16 cellular contexts compared by ENCODE assay signal in the genomic region with DNA sequence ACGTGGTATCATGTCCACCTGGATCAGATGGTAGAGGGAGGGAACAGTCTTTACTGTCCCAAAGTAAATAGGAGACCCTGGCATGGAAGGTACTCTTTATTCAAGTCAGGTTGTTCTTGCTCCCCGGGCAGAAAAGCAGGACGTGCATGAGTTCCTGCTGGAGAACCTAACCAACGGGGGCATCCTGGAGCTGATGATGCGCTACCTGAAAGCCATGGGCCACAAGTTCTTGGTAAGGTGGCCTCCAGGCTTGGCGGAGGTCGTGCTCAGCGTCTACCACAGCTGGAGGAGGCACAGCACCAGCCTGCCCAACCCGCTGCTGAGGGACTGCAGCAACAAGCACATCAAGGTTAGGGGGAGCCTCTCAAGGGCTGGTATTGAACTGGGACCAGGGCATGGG. TPM values are rescaled to one million over a fixed set of nuclear protein-coding genes. Genes with fewer than 3 reads are reported as not detected.
DNase-seq lines count a peak whose midpoint lies in the region; ATAC-seq and TF ChIP-seq lines count a peak whose summit lies in the region.
"Had no signal": no experiment of that assay in that cellular context is flagged by ENCODE, and none has a peak within 500 bp of the region (broad histone marks: within the 10 kb centered on the region; RNA-seq: fewer than 3 reads in every experiment).

No MANE protein-coding gene starts in this region.

- no peaks in the 10 kb centered on the region for H3K9me3 ChIP-seq in gastroesophageal sphincter
- H3K9me3 ChIP-seq in MG63 = no peaks in the 10 kb centered on the region
- H3K9me3 ChIP-seq: Peyer's patch had no signal

- peaks cover 58% of the 10 kb centered on the region for H3K36me3 Mint-ChIP-seq in HFFc6 (ENCODE audit: low read depth)
- peaks cover 53% of the 10 kb centered on the region for H3K36me3 Mint-ChIP-seq in activated T-helper 1 cell treated with anti-CD3 and anti-CD28 coated beads, Interleukin-12 subunit alpha, Interleukin-12 subunit beta, Interleukin-2, Interleukin-4 antibody, amounts not matched to agents 30 ng/mL and 10 ng/mL and 1 ng/mL, durations not matched to agents 14 hours and 24 hours and 36 hours (ENCODE audit: low read depth)
- H3K36me3 Mint-ChIP-seq in stimulated activated effector memory CD8-positive, alpha-beta T cell treated with anti-CD3 and anti-CD28 coated beads, Interleukin-12 subunit alpha, Interleukin-12 subunit beta, amount 100 ng/mL, for 72 hours = peaks cover 94% of the 10 kb centered on the region

- peaks cover 36% of the 10 kb centered on the region for H3K4me1 Mint-ChIP-seq in HFFc6 (ENCODE audit: low read depth)
- no peaks in the 10 kb centered on the region for H3K4me1 Mint-ChIP-seq in activated T-helper 1 cell treated with anti-CD3 and anti-CD28 coated beads, Interleukin-12 subunit alpha, Interleukin-12 subunit beta, Interleukin-2, Interleukin-4 antibody, amounts not matched to agents 30 ng/mL and 10 ng/mL and 1 ng/mL, durations not matched to agents 14 hours and 24 hours and 36 hours (ENCODE audit: low read depth)
- peaks cover 20% of the 10 kb centered on the region for H3K4me1 Mint-ChIP-seq in stimulated activated effector memory CD8-positive, alpha-beta T cell treated with anti-CD3 and anti-CD28 coated beads, Interleukin-12 subunit alpha, Interleukin-12 subunit beta, amount 100 ng/mL, for 72 hours
- H3K4me1 Mint-ChIP-seq: activated CD4-positive, alpha-beta T cell treated with anti-CD3 and anti-CD28 coated beads for 36 hours had no signal

- intact Hi-C loops in activated T-helper 1 cell treated with anti-CD3 and anti-CD28 coated beads, Interleukin-12 subunit alpha, Interleukin-12 subunit beta, Interleukin-2, Interleukin-4 antibody, amounts not matched to agents 30 ng/mL and 10 ng/mL and 1 ng/mL, durations not matched to agents 14 hours and 24 hours and 36 hours (cut with micrococcal nuclease) = no loop called here

- peaks cover 0 to 19% (median 5%) of the 10 kb centered on the region in 3 donors for H3K4me1 ChIP-seq in gastroesophageal sphincter
- H3K4me1 ChIP-seq: Peyer's patch had no signal

- H3K4me3 Mint-ChIP-seq in HFFc6 = peak overlapping the region; percentile 83
- H3K4me3 Mint-ChIP-seq in activated T-helper 1 cell treated with anti-CD3 and anti-CD28 coated beads, Interleukin-12 subunit alpha, Interleukin-12 subunit beta, Interleukin-2, Interleukin-4 antibody, amounts not matched to agents 30 ng/mL and 10 ng/mL and 1 ng/mL, durations not matched to agents 14 hours and 24 hours and 36 hours = no peak overlapping the region
- no peak overlapping the region for H3K4me3 Mint-ChIP-seq in stimulated activated effector memory CD8-positive, alpha-beta T cell treated with anti-CD3 and anti-CD28 coated beads, Interleukin-12 subunit alpha, Interleukin-12 subunit beta, amount 100 ng/mL, for 72 hours
- H3K4me3 Mint-ChIP-seq: activated CD4-positive, alpha-beta T cell treated with anti-CD3 and anti-CD28 coated beads for 36 hours; activated T-cell treated with anti-CD3 and anti-CD28 coated beads, Interleukin-2, amount 50 U/mL, for 24 hours; CD4-positive, alpha-beta T cell had no signal

- no peak for TF ChIP-seq EP300 in gastroesophageal sphincter (IDR thresholded peaks at IDR 0.05)

- no peak for ATAC-seq in gastroesophageal sphincter
- ATAC-seq in stimulated activated effector memory CD8-positive, alpha-beta T cell treated with anti-CD3 and anti-CD28 coated beads, Interleukin-12 subunit alpha, Interleukin-12 subunit beta, amount 100 ng/mL, for 72 hours = no peak
- ATAC-seq: activated CD4-positive, alpha-beta T cell treated with anti-CD3 and anti-CD28 coated beads for 36 hours had no signal

- H3K27me3 Mint-ChIP-seq in HFFc6 (ENCODE audit: insufficient read depth) = no peaks in the 10 kb centered on the region; the same call in 1 of the 2 replicates
- H3K27me3 Mint-ChIP-seq in activated T-helper 1 cell treated with anti-CD3 and anti-CD28 coated beads, Interleukin-12 subunit alpha, Interleukin-12 subunit beta, Interleukin-2, Interleukin-4 antibody, amounts not matched to agents 30 ng/mL and 10 ng/mL and 1 ng/mL, durations not matched to agents 14 hours and 24 hours and 36 hours (ENCODE audit: insufficient read depth) = no peaks in the 10 kb centered on the region
- H3K27me3 Mint-ChIP-seq: activated CD4-positive, alpha-beta T cell treated with anti-CD3 and anti-CD28 coated beads for 36 hours; activated T-cell treated with anti-CD3 and anti-CD28 coated beads, Interleukin-2, amount 50 U/mL, for 24 hours; CD4-positive, alpha-beta T cell had no signal

- TF ChIP-seq CTCF in HFFc6 (IDR thresholded peaks at IDR 0.05) (no peak), gastroesophageal sphincter (IDR thresholded peaks at IDR 0.05) (no peak)

- no peak for TF ChIP-seq POLR2A in gastroesophageal sphincter (IDR thresholded peaks at IDR 0.05)

- peak overlapping the region in 3 of 4 donors; percentile 4 to 57 (median 22) for H3K27ac ChIP-seq in gastroesophageal sphincter

- H3K27me3 ChIP-seq in gastroesophageal sphincter = no peaks in the 10 kb centered on the region
- H3K27me3 ChIP-seq in MG63 = no peaks in the 10 kb centered on the region
- H3K27me3 ChIP-seq: Peyer's patch had no signal

- H3K9me3 Mint-ChIP-seq in HFFc6 = peaks cover 3% of the 10 kb centered on the region; the same call in 1 of the 2 replicates
- H3K9me3 Mint-ChIP-seq in activated T-helper 1 cell treated with anti-CD3 and anti-CD28 coated beads, Interleukin-12 subunit alpha, Interleukin-12 subunit beta, Interleukin-2, Interleukin-4 antibody, amounts not matched to agents 30 ng/mL and 10 ng/mL and 1 ng/mL, durations not matched to agents 14 hours and 24 hours and 36 hours = no peaks in the 10 kb centered on the region
- no peaks in the 10 kb centered on the region for H3K9me3 Mint-ChIP-seq in stimulated activated effector memory CD8-positive, alpha-beta T cell treated with anti-CD3 and anti-CD28 coated beads, Interleukin-12 subunit alpha, Interleukin-12 subunit beta, amount 100 ng/mL, for 72 hours
- H3K9me3 Mint-ChIP-seq: activated T-cell treated with anti-CD3 and anti-CD28 coated beads, Interleukin-2, amount 50 U/mL, for 24 hours; CD4-positive, alpha-beta T cell had no signal

- DNase-seq in HFFc6 = no peak
- DNase-seq in activated T-helper 1 cell treated with anti-CD3 and anti-CD28 coated beads, Interleukin-12 subunit alpha, Interleukin-12 subunit beta, Interleukin-2, Interleukin-4 antibody, amounts not matched to agents 30 ng/mL and 10 ng/mL and 1 ng/mL, durations not matched to agents 14 hours and 24 hours and 36 hours (ENCODE audit: low spot score) = no peak
- no peak for DNase-seq in stimulated activated effector memory CD8-positive, alpha-beta T cell treated with anti-CD3 and anti-CD28 coated beads, Interleukin-12 subunit alpha, Interleukin-12 subunit beta, amount 100 ng/mL, for 72 hours (ENCODE audit: low spot score in 2 of 2)
- DNase-seq in COR-L47 (lab: John Stamatoyannopoulos, UW) = no peak
- DNase-seq in central memory CD4-positive, alpha-beta T cell = no peak
- no peak for DNase-seq in MG63
- DNase-seq: activated CD4-positive, alpha-beta T cell treated with anti-CD3 and anti-CD28 coated beads for 36 hours; activated T-cell treated with anti-CD3 and anti-CD28 coated beads, Interleukin-2, amount 50 U/mL, for 24 hours; anterior cingulate cortex; CD4-positive, alpha-beta T cell; NCI-H1694 treated with DMSO at 0.1 percent for 48 hours; Peyer's patch had no signal

- 87% methylated on average over 4 of the region's 9 CpGs; no CpG with 5 or more reads in 1 of the 2 donors for WGBS in gastroesophageal sphincter (ENCODE audit: low coverage in 1 of 2), 2 donors

- peak overlapping the region; percentile 99 for H3K27ac Mint-ChIP-seq in HFFc6
- H3K27ac Mint-ChIP-seq in activated T-helper 1 cell treated with anti-CD3 and anti-CD28 coated beads, Interleukin-12 subunit alpha, Interleukin-12 subunit beta, Interleukin-2, Interleukin-4 antibody, amounts not matched to agents 30 ng/mL and 10 ng/mL and 1 ng/mL, durations not matched to agents 14 hours and 24 hours and 36 hours = peak overlapping the region; percentile 61
- H3K27ac Mint-ChIP-seq in stimulated activated effector memory CD8-positive, alpha-beta T cell treated with anti-CD3 and anti-CD28 coated beads, Interleukin-12 subunit alpha, Interleukin-12 subunit beta, amount 100 ng/mL, for 72 hours = peak overlapping the region; percentile 78
- H3K27ac Mint-ChIP-seq: CD4-positive, alpha-beta T cell had no signal

- H3K4me3 ChIP-seq in gastroesophageal sphincter (no peak overlapping the region), MG63 (no peak overlapping the region)
- H3K4me3 ChIP-seq: Peyer's patch had no signal

- H3K36me3 ChIP-seq in gastroesophageal sphincter = peaks cover 0 to 98% of the 10 kb centered on the region in 2 donors
- peaks cover 67% of the 10 kb centered on the region for H3K36me3 ChIP-seq in MG63

RNA-seq across cellular contexts. Expression of gene CABIN1, which starts 48.7 kb away (rescaled TPM):
- total RNA-seq in HFFc6 (2021; fragmentation: NEBNext Ultra II Directional; extraction: Animal tissue kit (Norgen Biotek cat#: 25700)) = 10 to 100 TPM; 39.0 to 54.1 (median 48.0) TPM
- total RNA-seq in activated T-helper 1 cell treated with anti-CD3 and anti-CD28 coated beads, Interleukin-12 subunit alpha, Interleukin-12 subunit beta, Interleukin-2, Interleukin-4 antibody, amounts not matched to agents 30 ng/mL and 10 ng/mL and 1 ng/mL, durations not matched to agents 14 hours and 24 hours and 36 hours = 97.6 and 98.1 TPM in 2 replicates
- 10 to 100 TPM; 37.9 to 75.4 (median 52.1) TPM for total RNA-seq in gastroesophageal sphincter
- 16.3 and 25.1 TPM in 2 replicates for total RNA-seq in MG63 (2014; rRNA removed; shearing (Covaris generic); ENCODE audit: low replicate concordance)

RNA-seq across cellular contexts. Expression of gene GSTT4, which starts 54.5 kb away (rescaled TPM):
- total RNA-seq in HFFc6 (2021; fragmentation: NEBNext Ultra II Directional; extraction: Animal tissue kit (Norgen Biotek cat#: 25700)) = not detected
- not detected in 2 replicates for total RNA-seq in activated T-helper 1 cell treated with anti-CD3 and anti-CD28 coated beads, Interleukin-12 subunit alpha, Interleukin-12 subunit beta, Interleukin-2, Interleukin-4 antibody, amounts not matched to agents 30 ng/mL and 10 ng/mL and 1 ng/mL, durations not matched to agents 14 hours and 24 hours and 36 hours
- total RNA-seq in gastroesophageal sphincter = under 1 TPM in 1 of 4 donors, not detected in 3; 0.23 TPM
- not detected in 2 replicates for total RNA-seq in MG63 (2014; rRNA removed; shearing (Covaris generic); ENCODE audit: low replicate concordance)
- total RNA-seq: activated CD4-positive, alpha-beta T cell treated with anti-CD3 and anti-CD28 coated beads for 36 hours; CD4-positive, alpha-beta T cell; fibroblast of villous mesenchyme; LHCN-M2; omental fat pad; Peyer's patch had no signal
